18 cellular contexts compared by ENCODE assay signal in genomic region chr12:97767347-97767746, GRCh38.
DNase-seq lines count a peak whose midpoint lies in the region; ATAC-seq, FAIRE-seq and TF ChIP-seq lines count a peak whose summit lies in the region.
"Had no signal": no experiment of that assay in that cellular context is flagged by ENCODE, and none has a peak within 500 bp of the region (broad histone marks: within the 10 kb centered on the region; RNA-seq: fewer than 3 reads in every experiment).

No MANE protein-coding gene starts in this region.

- WGBS in SK-N-SH (ENCODE audit: low lambda C conversion rate) = 22% methylated on average over 2 of the region's 2 CpGs
- 32 to 40% methylated on average over 2 of the region's 2 CpGs for WGBS in gastroesophageal sphincter (ENCODE audit: low coverage in 1 of 2), 2 donors
- 50% methylated on average over 2 of the region's 2 CpGs for WGBS in suprapubic skin

- H3K9me3 ChIP-seq in SK-N-SH = no peaks in the 10 kb centered on the region
- H3K9me3 ChIP-seq in gastroesophageal sphincter = peaks cover 0 to under 1% (median 0%) of the 10 kb centered on the region in 3 donors
- no peaks in the 10 kb centered on the region for H3K9me3 ChIP-seq in suprapubic skin

- H3K9ac ChIP-seq in SK-N-SH = no peak overlapping the region

- no peak for DNase-seq in SK-N-SH
- peak; percentile 13 for DNase-seq in bronchial epithelial cell (ENCODE audit: low read depth)
- no peak for DNase-seq in suprapubic skin (ENCODE audit: low spot score in 2 of 2)
- DNase-seq in activated CD4-positive, alpha-beta T cell treated with anti-CD3 and anti-CD28 coated beads for 48 hours = no peak
- DNase-seq in DMS53 (lab: John Stamatoyannopoulos, UW) = no peak
- DNase-seq: CD8-positive, alpha-beta T cell; COR-L47; DMS153; DND-41; GDM1; GOT3; H9 had no signal

- no peak for ATAC-seq in SK-N-SH treated with all-trans-retinoic acid at 6 μM for 48 hours
- ATAC-seq in gastroesophageal sphincter = peak; percentile 78
- ATAC-seq in HG02571 (IDR thresholded peaks at IDR 0.05; ENCODE audit: unreplicated experiment) = no peak
- ATAC-seq: CD8-positive, alpha-beta T cell had no signal

- POLR2A ChIA-PET in SK-N-SH (lab: Yijun Ruan, JAX) = no interaction called here

- H3F3A ChIP-seq in SK-N-SH (replicated peaks; ENCODE audit: insufficient read depth) = no peaks in the 10 kb centered on the region

- no peak for TF ChIP-seq RAD21 in SK-N-SH (IDR thresholded peaks at IDR 0.05; ENCODE audit: low read length)

- H3K36me3 ChIP-seq in SK-N-SH (replicated peaks in 1 of 2; ENCODE audit: control insufficient read depth in 1 of 2, insufficient read depth in 2 of 2, low read length in 1 of 2) (no peaks in the 10 kb centered on the region), bronchial epithelial cell (ENCODE audit: control insufficient read depth, insufficient read depth, low read length) (no peaks in the 10 kb centered on the region), gastroesophageal sphincter (no peaks in the 10 kb centered on the region), suprapubic skin (no peaks in the 10 kb centered on the region)

- H4K20me1 ChIP-seq in SK-N-SH (ENCODE audit: insufficient read depth) = no peaks in the 10 kb centered on the region

- no peak overlapping the region for H3K27ac ChIP-seq in SK-N-SH (ENCODE audit: low read depth in 2 of 2, low read length in 1 of 2)
- peak overlapping the region in 3 of 4 donors; percentile 24 to 71 (median 50) for H3K27ac ChIP-seq in gastroesophageal sphincter
- no peak overlapping the region for H3K27ac ChIP-seq in suprapubic skin
- H3K27ac ChIP-seq: 22Rv1 had no signal

- H3K9me2 ChIP-seq in SK-N-SH = no peaks in the 10 kb centered on the region

- FAIRE-seq in bronchial epithelial cell (lab: Jason Lieb, UNC) = no peak
- FAIRE-seq: D721Med, GM19239 had no signal

- TF ChIP-seq EP300 in SK-N-SH (IDR thresholded peaks at IDR 0.05; ENCODE audit: borderline replicate concordance in 1 of 2, low read depth in 1 of 2, low read length in 1 of 2) (no peak), gastroesophageal sphincter (IDR thresholded peaks at IDR 0.05) (no peak), suprapubic skin (IDR thresholded peaks at IDR 0.05) (peak; percentile 65)

- no peak overlapping the region for H2AFZ ChIP-seq in SK-N-SH (ENCODE audit: low read depth)

- H3K4me3 ChIP-seq in SK-N-SH (ENCODE audit: low read depth in 2 of 2, low read length in 1 of 2) (no peak overlapping the region), bronchial epithelial cell (ENCODE audit: low read depth, low read length) (no peak overlapping the region), gastroesophageal sphincter (no peak overlapping the region), suprapubic skin (no peak overlapping the region)

- no peaks in the 10 kb centered on the region for H3K27me3 ChIP-seq in SK-N-SH (ENCODE audit: insufficient read depth)
- no peaks in the 10 kb centered on the region for H3K27me3 ChIP-seq in bronchial epithelial cell (ENCODE audit: control insufficient read depth, insufficient read depth, low read length)
- H3K27me3 ChIP-seq in gastroesophageal sphincter = no peaks in the 10 kb centered on the region
- no peaks in the 10 kb centered on the region for H3K27me3 ChIP-seq in suprapubic skin

- no peaks in the 10 kb centered on the region for H3K79me2 ChIP-seq in SK-N-SH (ENCODE audit: insufficient read depth)

- no peak for TF ChIP-seq CTCF in SK-N-SH (IDR thresholded peaks at IDR 0.05)
- TF ChIP-seq CTCF in bronchial epithelial cell (IDR thresholded peaks at IDR 0.05; ENCODE audit: insufficient read depth, low read length, severe bottlenecking) = no peak
- no peak for TF ChIP-seq CTCF in gastroesophageal sphincter (IDR thresholded peaks at IDR 0.05)
- TF ChIP-seq CTCF in suprapubic skin (IDR thresholded peaks at IDR 0.05) = no peak

- no peak for TF ChIP-seq POLR2A in gastroesophageal sphincter (IDR thresholded peaks at IDR 0.05)
- no peak for TF ChIP-seq POLR2A in suprapubic skin (IDR thresholded peaks at IDR 0.05)

- CTCF ChIA-PET in SK-N-SH (lab: Yijun Ruan, JAX) = no interaction called here

- H3K4me2 ChIP-seq in SK-N-SH = no peak overlapping the region

- peaks cover 0 to 4% of the 10 kb centered on the region in 2 experiments; a peak in 1 of 4 replicates for H3K4me1 ChIP-seq in SK-N-SH (ENCODE audit: control insufficient read depth in 1 of 2, insufficient read depth in 2 of 2, low read depth in 1 of 2, low read length in 1 of 2)
- H3K4me1 ChIP-seq in gastroesophageal sphincter = peaks cover 0 to 19% (median 0%) of the 10 kb centered on the region in 3 donors
- no peaks in the 10 kb centered on the region for H3K4me1 ChIP-seq in suprapubic skin

TF ChIP-seq in SK-N-SH treated with all-trans-retinoic acid at 6 μM for 48 hours, 23 proteins besides CTCF, POLR2A, EP300 and RAD21:
- TF ChIP-seq TSHZ2 (CRISPR knock-in tag; IDR thresholded peaks at IDR 0.05) (no peak), ISL1 (CRISPR knock-in tag; IDR thresholded peaks at IDR 0.05) (peak; percentile 13; the same call in 1 of the 2 replicates)

TF ChIP-seq in SK-N-SH, 30 proteins besides CTCF, POLR2A, EP300 and RAD21 (continues in another document):
- TF ChIP-seq, protein P1, sequence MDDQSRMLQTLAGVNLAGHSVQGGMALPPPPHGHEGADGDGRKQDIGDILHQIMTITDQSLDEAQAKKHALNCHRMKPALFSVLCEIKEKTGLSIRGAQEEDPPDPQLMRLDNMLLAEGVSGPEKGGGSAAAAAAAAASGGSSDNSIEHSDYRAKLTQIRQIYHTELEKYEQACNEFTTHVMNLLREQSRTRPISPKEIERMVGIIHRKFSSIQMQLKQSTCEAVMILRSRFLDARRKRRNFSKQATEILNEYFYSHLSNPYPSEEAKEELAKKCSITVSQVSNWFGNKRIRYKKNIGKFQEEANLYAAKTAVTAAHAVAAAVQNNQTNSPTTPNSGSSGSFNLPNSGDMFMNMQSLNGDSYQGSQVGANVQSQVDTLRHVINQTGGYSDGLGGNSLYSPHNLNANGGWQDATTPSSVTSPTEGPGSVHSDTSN (IDR thresholded peaks at IDR 0.05) = no peak
- TF ChIP-seq TCF12 (IDR thresholded peaks at IDR 0.05) (no peak), FOSL2 (IDR thresholded peaks at IDR 0.05; ENCODE audit: borderline replicate concordance, low read depth) (no peak), GABPA (IDR thresholded peaks at IDR 0.05; ENCODE audit: low read depth) (no peak), YY1 (IDR thresholded peaks at IDR 0.05; ENCODE audit: low read depth) (no peak), NRF1 (IDR thresholded peaks at IDR 0.05; ENCODE audit: low read depth, low read length) (no peak), GATA2 (CRISPR knock-in tag; IDR thresholded peaks at IDR 0.05) (no peak), EZH2phosphoT487 (IDR thresholded peaks at IDR 0.05; ENCODE audit: borderline replicate concordance, low read depth) (no peak), MXI1 (IDR thresholded peaks at IDR 0.05; ENCODE audit: low read depth, low read length) (no peak), JUND (IDR thresholded peaks at IDR 0.05) (no peak), RCOR1 (IDR thresholded peaks at IDR 0.05; ENCODE audit: low read length) (no peak), FOXM1 (IDR thresholded peaks at IDR 0.05; ENCODE audit: low read depth) (no peak), SIN3A (IDR thresholded peaks at IDR 0.05; ENCODE audit: borderline replicate concordance, low read depth, low read length) (no peak), POLR2AphosphoS5 (IDR thresholded peaks at IDR 0.05; ENCODE audit: low read depth, low read length) (no peak), MEF2A (IDR thresholded peaks at IDR 0.05; ENCODE audit: borderline replicate concordance, low read depth) (no peak), TEAD4 (IDR thresholded peaks at IDR 0.05; ENCODE audit: borderline replicate concordance, insufficient read depth) (no peak)
- TF ChIP-seq, protein P2, sequence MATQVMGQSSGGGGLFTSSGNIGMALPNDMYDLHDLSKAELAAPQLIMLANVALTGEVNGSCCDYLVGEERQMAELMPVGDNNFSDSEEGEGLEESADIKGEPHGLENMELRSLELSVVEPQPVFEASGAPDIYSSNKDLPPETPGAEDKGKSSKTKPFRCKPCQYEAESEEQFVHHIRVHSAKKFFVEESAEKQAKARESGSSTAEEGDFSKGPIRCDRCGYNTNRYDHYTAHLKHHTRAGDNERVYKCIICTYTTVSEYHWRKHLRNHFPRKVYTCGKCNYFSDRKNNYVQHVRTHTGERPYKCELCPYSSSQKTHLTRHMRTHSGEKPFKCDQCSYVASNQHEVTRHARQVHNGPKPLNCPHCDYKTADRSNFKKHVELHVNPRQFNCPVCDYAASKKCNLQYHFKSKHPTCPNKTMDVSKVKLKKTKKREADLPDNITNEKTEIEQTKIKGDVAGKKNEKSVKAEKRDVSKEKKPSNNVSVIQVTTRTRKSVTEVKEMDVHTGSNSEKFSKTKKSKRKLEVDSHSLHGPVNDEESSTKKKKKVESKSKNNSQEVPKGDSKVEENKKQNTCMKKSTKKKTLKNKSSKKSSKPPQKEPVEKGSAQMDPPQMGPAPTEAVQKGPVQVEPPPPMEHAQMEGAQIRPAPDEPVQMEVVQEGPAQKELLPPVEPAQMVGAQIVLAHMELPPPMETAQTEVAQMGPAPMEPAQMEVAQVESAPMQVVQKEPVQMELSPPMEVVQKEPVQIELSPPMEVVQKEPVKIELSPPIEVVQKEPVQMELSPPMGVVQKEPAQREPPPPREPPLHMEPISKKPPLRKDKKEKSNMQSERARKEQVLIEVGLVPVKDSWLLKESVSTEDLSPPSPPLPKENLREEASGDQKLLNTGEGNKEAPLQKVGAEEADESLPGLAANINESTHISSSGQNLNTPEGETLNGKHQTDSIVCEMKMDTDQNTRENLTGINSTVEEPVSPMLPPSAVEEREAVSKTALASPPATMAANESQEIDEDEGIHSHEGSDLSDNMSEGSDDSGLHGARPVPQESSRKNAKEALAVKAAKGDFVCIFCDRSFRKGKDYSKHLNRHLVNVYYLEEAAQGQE (IDR thresholded peaks at IDR 0.05; ENCODE audit: low read depth, low read length) = no peak
- TF ChIP-seq, protein P3, sequence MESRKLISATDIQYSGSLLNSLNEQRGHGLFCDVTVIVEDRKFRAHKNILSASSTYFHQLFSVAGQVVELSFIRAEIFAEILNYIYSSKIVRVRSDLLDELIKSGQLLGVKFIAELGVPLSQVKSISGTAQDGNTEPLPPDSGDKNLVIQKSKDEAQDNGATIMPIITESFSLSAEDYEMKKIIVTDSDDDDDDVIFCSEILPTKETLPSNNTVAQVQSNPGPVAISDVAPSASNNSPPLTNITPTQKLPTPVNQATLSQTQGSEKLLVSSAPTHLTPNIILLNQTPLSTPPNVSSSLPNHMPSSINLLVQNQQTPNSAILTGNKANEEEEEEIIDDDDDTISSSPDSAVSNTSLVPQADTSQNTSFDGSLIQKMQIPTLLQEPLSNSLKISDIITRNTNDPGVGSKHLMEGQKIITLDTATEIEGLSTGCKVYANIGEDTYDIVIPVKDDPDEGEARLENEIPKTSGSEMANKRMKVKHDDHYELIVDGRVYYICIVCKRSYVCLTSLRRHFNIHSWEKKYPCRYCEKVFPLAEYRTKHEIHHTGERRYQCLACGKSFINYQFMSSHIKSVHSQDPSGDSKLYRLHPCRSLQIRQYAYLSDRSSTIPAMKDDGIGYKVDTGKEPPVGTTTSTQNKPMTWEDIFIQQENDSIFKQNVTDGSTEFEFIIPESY (IDR thresholded peaks at IDR 0.05; ENCODE audit: borderline replicate concordance, low read depth) = no peak

Comparison
In these comparisons a context has a peak if more than half of its experiments do, and no peak if none do; other contexts are left out.
1. H3K27ac ChIP-seq: peak in gastroesophageal sphincter (3 of 4); none in SK-N-SH (0 of 2) and suprapubic skin (single experiment).